1 cellular context compared by ENCODE assay signal in genomic region chr14:69766984-69767368, GRCh38.
TF ChIP-seq lines count a peak whose summit lies in the region.

Gene SRSF5, plus strand, starts transcription at chr14:69767142. Its CDS starts 1,015 bp downstream, at chr14:69768157.

TF ChIP-seq in HepG2, 621 proteins besides CTCF, POLR2A, EP300 and RAD21 (continued from another document and continues in another):
- TF ChIP-seq POGK (CRISPR knock-in tag; conservative IDR thresholded peaks at IDR 0.05) = peak; percentile 70; the same call in 1 of the 2 replicates
- no peak for TF ChIP-seq NCOA5 (CRISPR knock-in tag; IDR thresholded peaks at IDR 0.05)
- TF ChIP-seq JUN (CRISPR knock-in tag; IDR thresholded peaks at IDR 0.05) = peak; percentile 61; the same call in 1 of the 2 replicates
- no peak for TF ChIP-seq ZNF136 (CRISPR knock-in tag; IDR thresholded peaks at IDR 0.05; ENCODE audit: low read depth)
- TF ChIP-seq HOXA3 (CRISPR knock-in tag; IDR thresholded peaks at IDR 0.05) = peak; percentile 99
- peak; percentile 78 for TF ChIP-seq ZNF792 (CRISPR knock-in tag; IDR thresholded peaks at IDR 0.05)
- 0 out of 2 replicates have a peak, but pooled peaks have one; percentile 21 for TF ChIP-seq MAZ (IDR thresholded peaks at IDR 0.05; ENCODE audit: borderline replicate concordance, low read depth, low read length)
- peak; percentile 64; the same call in 1 of the 2 replicates for TF ChIP-seq MAZ (CRISPR knock-in tag; IDR thresholded peaks at IDR 0.05; ENCODE audit: low read depth)
- 0 out of 2 replicates have a peak, but pooled peaks have one; percentile 52 for TF ChIP-seq ZNF121 (CRISPR knock-in tag; IDR thresholded peaks at IDR 0.05)
- no peak for TF ChIP-seq ZMYM2 (CRISPR knock-in tag; IDR thresholded peaks at IDR 0.05)
- no peak for TF ChIP-seq CHD4 (IDR thresholded peaks at IDR 0.05; ENCODE audit: borderline replicate concordance, low read length)
- no peak for TF ChIP-seq ZKSCAN1 (IDR thresholded peaks at IDR 0.05; ENCODE audit: low read length)
- TF ChIP-seq ZNF12 (CRISPR knock-in tag; IDR thresholded peaks at IDR 0.05) = no peak
- TF ChIP-seq ATF5 (CRISPR knock-in tag; IDR thresholded peaks at IDR 0.05; ENCODE audit: low read depth) = no peak; the same call in 1 of the 2 replicates
- no peak; the same call in 1 of the 2 replicates for TF ChIP-seq NFKBIZ (CRISPR knock-in tag; IDR thresholded peaks at IDR 0.05)
- peak; percentile 85 for TF ChIP-seq ZNF788 (CRISPR knock-in tag; IDR thresholded peaks at IDR 0.05; ENCODE audit: borderline replicate concordance)
- TF ChIP-seq ZNF672 (CRISPR knock-in tag; IDR thresholded peaks at IDR 0.05) = no peak
- no peak for TF ChIP-seq RBM22 (optimal IDR thresholded peaks at IDR 0.05; ENCODE audit: low read length)
- no peak for TF ChIP-seq ATF7 (IDR thresholded peaks at IDR 0.05)
- peak; percentile 44; the same call in 1 of the 2 replicates for TF ChIP-seq ATF7 (CRISPR knock-in tag; IDR thresholded peaks at IDR 0.05)
- TF ChIP-seq ZNF720 (CRISPR knock-in tag; IDR thresholded peaks at IDR 0.05) = no peak
- no peak; the same call in 1 of the 2 replicates for TF ChIP-seq TOPORS (CRISPR knock-in tag; IDR thresholded peaks at IDR 0.05)
- TF ChIP-seq, protein P1, sequence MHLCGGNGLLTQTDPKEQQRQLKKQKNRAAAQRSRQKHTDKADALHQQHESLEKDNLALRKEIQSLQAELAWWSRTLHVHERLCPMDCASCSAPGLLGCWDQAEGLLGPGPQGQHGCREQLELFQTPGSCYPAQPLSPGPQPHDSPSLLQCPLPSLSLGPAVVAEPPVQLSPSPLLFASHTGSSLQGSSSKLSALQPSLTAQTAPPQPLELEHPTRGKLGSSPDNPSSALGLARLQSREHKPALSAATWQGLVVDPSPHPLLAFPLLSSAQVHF (CRISPR knock-in tag; IDR thresholded peaks at IDR 0.05) = 0 out of 2 replicates have a peak, but pooled peaks have one; percentile 50
- TF ChIP-seq NFKB2 (CRISPR knock-in tag; IDR thresholded peaks at IDR 0.05; ENCODE audit: borderline replicate concordance) = 0 out of 2 replicates have a peak, but pooled peaks have one; percentile 41
- 0 out of 2 replicates have a peak, but pooled peaks have one; percentile 26 for TF ChIP-seq SP140L (CRISPR knock-in tag; IDR thresholded peaks at IDR 0.05; ENCODE audit: borderline replicate concordance)
- TF ChIP-seq ZNF354B (CRISPR knock-in tag; IDR thresholded peaks at IDR 0.05) = no peak
- TF ChIP-seq SUZ12 (IDR thresholded peaks at IDR 0.05; ENCODE audit: low read depth, low read length) = no peak
- peak; percentile 95 for TF ChIP-seq POLR2AphosphoS2 (IDR thresholded peaks at IDR 0.05; ENCODE audit: low read depth, low read length)
- TF ChIP-seq ZNF20 (CRISPR knock-in tag; IDR thresholded peaks at IDR 0.05) = no peak; the same call in 1 of the 2 replicates
- TF ChIP-seq, protein P2, sequence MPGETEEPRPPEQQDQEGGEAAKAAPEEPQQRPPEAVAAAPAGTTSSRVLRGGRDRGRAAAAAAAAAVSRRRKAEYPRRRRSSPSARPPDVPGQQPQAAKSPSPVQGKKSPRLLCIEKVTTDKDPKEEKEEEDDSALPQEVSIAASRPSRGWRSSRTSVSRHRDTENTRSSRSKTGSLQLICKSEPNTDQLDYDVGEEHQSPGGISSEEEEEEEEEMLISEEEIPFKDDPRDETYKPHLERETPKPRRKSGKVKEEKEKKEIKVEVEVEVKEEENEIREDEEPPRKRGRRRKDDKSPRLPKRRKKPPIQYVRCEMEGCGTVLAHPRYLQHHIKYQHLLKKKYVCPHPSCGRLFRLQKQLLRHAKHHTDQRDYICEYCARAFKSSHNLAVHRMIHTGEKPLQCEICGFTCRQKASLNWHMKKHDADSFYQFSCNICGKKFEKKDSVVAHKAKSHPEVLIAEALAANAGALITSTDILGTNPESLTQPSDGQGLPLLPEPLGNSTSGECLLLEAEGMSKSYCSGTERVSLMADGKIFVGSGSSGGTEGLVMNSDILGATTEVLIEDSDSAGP (CRISPR knock-in tag; IDR thresholded peaks at IDR 0.05; ENCODE audit: borderline replicate concordance) = peak; percentile 89
- TF ChIP-seq SRSF9 (IDR thresholded peaks at IDR 0.05; ENCODE audit: borderline replicate concordance, insufficient read depth, low read depth, low read length, poor library complexity, severe bottlenecking) = no peak
- TF ChIP-seq GATA4 (IDR thresholded peaks at IDR 0.05; ENCODE audit: borderline replicate concordance, low read depth) = no peak
- TF ChIP-seq THAP7 (CRISPR knock-in tag; IDR thresholded peaks at IDR 0.05) = 0 out of 2 replicates have a peak, but pooled peaks have one; percentile 34
- TF ChIP-seq KDM5B (CRISPR knock-in tag; IDR thresholded peaks at IDR 0.05; ENCODE audit: borderline replicate concordance) = peak; percentile 82; the same call in 1 of the 2 replicates
- no peak for TF ChIP-seq ZNF567 (CRISPR knock-in tag; IDR thresholded peaks at IDR 0.05; ENCODE audit: borderline replicate concordance)
- TF ChIP-seq GABPB1 (CRISPR knock-in tag; IDR thresholded peaks at IDR 0.05) = peak; percentile 98
- peak; percentile 61; the same call in 1 of the 2 replicates for TF ChIP-seq ZNF770 (CRISPR knock-in tag; IDR thresholded peaks at IDR 0.05)
- TF ChIP-seq ZNF891 (CRISPR knock-in tag; IDR thresholded peaks at IDR 0.05) = no peak; the same call in 1 of the 2 replicates
- TF ChIP-seq ATM (IDR thresholded peaks at IDR 0.05; ENCODE audit: borderline replicate concordance) = no peak
- peak; percentile 90; the same call in 1 of the 2 replicates for TF ChIP-seq XBP1 (CRISPR knock-in tag; IDR thresholded peaks at IDR 0.05)
- no peak for TF ChIP-seq HIC2 (CRISPR knock-in tag; IDR thresholded peaks at IDR 0.05; ENCODE audit: low read depth)
- TF ChIP-seq DNMT1 (CRISPR knock-in tag; IDR thresholded peaks at IDR 0.05) = no peak
- TF ChIP-seq ZBTB25 (CRISPR knock-in tag; IDR thresholded peaks at IDR 0.05) = no peak; the same call in 1 of the 2 replicates
- 0 out of 2 replicates have a peak, but pooled peaks have one; percentile 46 for TF ChIP-seq ZBTB37 (CRISPR knock-in tag; IDR thresholded peaks at IDR 0.05)
- peak; percentile 71; the same call in 1 of the 2 replicates for TF ChIP-seq ZNF614 (CRISPR knock-in tag; IDR thresholded peaks at IDR 0.05; ENCODE audit: borderline replicate concordance)
- TF ChIP-seq PCBP2 (optimal IDR thresholded peaks at IDR 0.05; ENCODE audit: low read depth, low read length, poor library complexity, severe bottlenecking) = no peak
- TF ChIP-seq ZNF546 (CRISPR knock-in tag; conservative IDR thresholded peaks at IDR 0.05) = peak; percentile 68; the same call in 1 of the 2 replicates
- TF ChIP-seq RXRA (CRISPR knock-in tag; IDR thresholded peaks at IDR 0.05) = no peak
- peak; percentile 67 for TF ChIP-seq ZNF317 (CRISPR knock-in tag; IDR thresholded peaks at IDR 0.05)
- TF ChIP-seq ZNF749 (CRISPR knock-in tag; IDR thresholded peaks at IDR 0.05; ENCODE audit: borderline replicate concordance) = no peak
- 0 out of 2 replicates have a peak, but pooled peaks have one; percentile 29 for TF ChIP-seq MZF1 (CRISPR knock-in tag; IDR thresholded peaks at IDR 0.05; ENCODE audit: borderline replicate concordance)
- peak; percentile 51; the same call in 1 of the 2 replicates for TF ChIP-seq ZBTB44 (CRISPR knock-in tag; IDR thresholded peaks at IDR 0.05)
- TF ChIP-seq TCF7 (IDR thresholded peaks at IDR 0.05; ENCODE audit: low read depth) = no peak
- no peak for TF ChIP-seq U2AF2 (IDR thresholded peaks at IDR 0.05; ENCODE audit: low read depth, low read length)
- no peak for TF ChIP-seq PAF1 (CRISPR knock-in tag; IDR thresholded peaks at IDR 0.05)
- no peak for TF ChIP-seq PHB2 (IDR thresholded peaks at IDR 0.05; ENCODE audit: partially characterized antibody)
